9 cellular contexts compared by ENCODE assay signal in genomic region chr17:77423589-77424451, GRCh38.
DNase-seq lines count a peak whose midpoint lies in the region; ATAC-seq and TF ChIP-seq lines count a peak whose summit lies in the region.
"Had no signal": no experiment of that assay in that cellular context is flagged by ENCODE, and none has a peak within 500 bp of the region (broad histone marks: within the 10 kb centered on the region; RNA-seq: fewer than 3 reads in every experiment).

No MANE protein-coding gene starts in this region.

- 69% methylated on average over 31 of the region's 31 CpGs for WGBS in liver

- no peak overlapping the region for H3K4me3 ChIP-seq in liver (ENCODE audit: low read depth in 1 of 3, low read length in 3 of 3)

- H3K4me1 ChIP-seq in liver (ENCODE audit: control insufficient read depth in 4 of 4, insufficient read depth in 4 of 4, low read length in 3 of 4) = peaks cover 32 to 83% (median 64%) of the 10 kb centered on the region in 4 donors

- H3K4me3 Mint-ChIP-seq in chondrocyte (ENCODE audit: unreplicated experiment) = peak overlapping the region; percentile 28

- TF ChIP-seq CTCF in chondrocyte (IDR thresholded peaks at IDR 0.05) (no peak), liver (IDR thresholded peaks at IDR 0.05; ENCODE audit: low read depth, low read length, missing input control) (no peak)

- DNase-seq in DMS 273 (lab: John Stamatoyannopoulos, UW; ENCODE audit: unreplicated experiment) (peak; percentile 38), DMS 273 treated with DMSO at 0.1 percent for 48 hours (lab: John Stamatoyannopoulos, UW) (no peak), chondrocyte (ENCODE audit: low spot score) (no peak), activated gamma-delta T cell (lab: John Stamatoyannopoulos, UW) (no peak), activated gamma-delta T cell treated with Interleukin-2 at 50 U/mL for 16 hours (no peak)

- TF ChIP-seq RAD21 in liver (IDR thresholded peaks at IDR 0.05) = peak; percentile 41 to 42

- no peaks in the 10 kb centered on the region for H3K9me3 Mint-ChIP-seq in chondrocyte (ENCODE audit: low read depth)

- no peaks in the 10 kb centered on the region for H3K9me3 ChIP-seq in liver (ENCODE audit: control insufficient read depth in 4 of 4, low read length in 3 of 4)

- H3K27me3 ChIP-seq in liver (ENCODE audit: control insufficient read depth in 4 of 4, insufficient read depth in 4 of 4, low read length in 3 of 4) = no peaks in the 10 kb centered on the region

- no peaks in the 10 kb centered on the region for H3K27me3 Mint-ChIP-seq in chondrocyte (ENCODE audit: low read depth)

- H3K36me3 Mint-ChIP-seq in chondrocyte (ENCODE audit: low read depth) = no peaks in the 10 kb centered on the region

- H3K36me3 ChIP-seq in liver (ENCODE audit: control insufficient read depth in 4 of 4, insufficient read depth in 3 of 4, low read depth in 1 of 4, low read length in 3 of 4) = no peaks in the 10 kb centered on the region

- H3K9ac ChIP-seq in liver (ENCODE audit: low read depth in 1 of 2, low read length in 2 of 2) = peak overlapping the region; percentile 8 to 34

- no peak for ATAC-seq in HG03139 (IDR thresholded peaks at IDR 0.05; ENCODE audit: unreplicated experiment)

- peak overlapping the region; percentile 95 for H3K27ac Mint-ChIP-seq in chondrocyte (ENCODE audit: unreplicated experiment)

- H3K27ac ChIP-seq in liver (ENCODE audit: low read depth in 1 of 2, low read length in 2 of 2) (peak overlapping the region; percentile 84 to 91), temporal lobe (ENCODE audit: low read depth, low read length) (peak overlapping the region; percentile 64)
- H3K27ac ChIP-seq: 22Rv1 had no signal

- peaks cover 85% of the 10 kb centered on the region for H3K4me1 Mint-ChIP-seq in chondrocyte (ENCODE audit: low read depth)

TF ChIP-seq in liver, 16 proteins besides CTCF, POLR2A, EP300 and RAD21:
- TF ChIP-seq TAF1 (conservative IDR thresholded peaks at IDR 0.05) (no peak), SP1 (IDR thresholded peaks at IDR 0.05) (peak; percentile 57), HNF4G (IDR thresholded peaks at IDR 0.05) (no peak), FOXA1 (IDR thresholded peaks at IDR 0.05) (no peak), NR2F2 (IDR thresholded peaks at IDR 0.05) (peak; percentile 80), MAX (IDR thresholded peaks at IDR 0.05) (peak; percentile 90), EGR1 (IDR thresholded peaks at IDR 0.05; ENCODE audit: low read depth in 2 of 2) (no peak), JUND (IDR thresholded peaks at IDR 0.05) (peak; percentile 94 to 97), ATF3 (IDR thresholded peaks at IDR 0.05) (peak; percentile 74), YY1 (IDR thresholded peaks at IDR 0.05) (peak; percentile 82), HNF4A (conservative IDR thresholded peaks at IDR 0.05) (peak; percentile 32 to 34), ZBTB33 (IDR thresholded peaks at IDR 0.05) (no peak), FOXA2 (IDR thresholded peaks at IDR 0.05) (no peak), RXRA (IDR thresholded peaks at IDR 0.05) (peak; percentile 78 to 82), REST (IDR thresholded peaks at IDR 0.05) (no peak), GABPA (IDR thresholded peaks at IDR 0.05 in 1 of 2, conservative IDR thresholded peaks at IDR 0.05 in 1 of 2) (no peak)
